In the genomic region with DNA sequence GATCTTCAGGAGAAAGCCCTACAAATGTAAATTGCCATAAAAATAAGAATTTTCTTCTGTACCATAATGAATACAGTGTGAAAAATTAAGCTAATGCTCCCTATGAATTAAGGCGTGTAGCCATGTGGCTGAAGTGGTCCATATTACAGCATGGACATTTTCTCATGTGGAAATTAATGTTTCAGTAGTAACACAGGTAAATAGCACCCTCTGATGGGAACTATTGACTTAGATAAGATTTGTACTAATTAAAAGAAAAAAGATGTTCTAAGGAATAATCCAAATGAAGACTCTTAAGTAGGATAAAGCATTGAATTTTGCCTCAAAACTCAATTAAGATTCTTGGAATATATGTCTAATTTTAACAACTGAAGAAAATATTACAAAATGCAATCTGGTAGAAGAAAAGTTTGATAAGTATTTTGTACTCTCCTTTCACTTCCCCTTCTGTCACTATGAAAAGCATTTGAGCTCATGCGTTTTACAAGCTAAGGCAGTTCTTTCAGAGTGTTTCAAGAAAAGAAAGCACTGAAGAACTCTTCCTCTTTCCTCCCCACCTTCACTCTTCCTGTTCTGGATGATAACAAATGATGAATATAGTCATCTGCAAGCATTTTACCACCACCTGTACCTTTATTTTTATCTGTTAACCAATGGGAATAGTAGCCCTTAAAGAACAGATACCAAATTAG, we compare ENCODE assay signal across 8 cellular contexts. TPM values are rescaled to one million over a fixed set of nuclear protein-coding genes. Genes with fewer than 3 reads are reported as not detected.
A peak's percentile ranks its signal among the peaks of the same experiment; 100 is the strongest.
DNase-seq lines count a peak whose midpoint lies in the region; ATAC-seq and TF ChIP-seq lines count a peak whose summit lies in the region.
"Had no signal": no experiment of that assay in that cellular context is flagged by ENCODE, and none has a peak within 500 bp of the region (broad histone marks: within the 10 kb centered on the region; RNA-seq: fewer than 3 reads in every experiment).

No MANE protein-coding gene starts in this region.

- H3K27me3 Mint-ChIP-seq in progenitor cell of endocrine pancreas = no peaks in the 10 kb centered on the region

- H3K36me3 Mint-ChIP-seq in progenitor cell of endocrine pancreas (ENCODE audit: insufficient read depth) = no peaks in the 10 kb centered on the region
- H3K36me3 Mint-ChIP-seq: activated CD4-positive, alpha-beta memory T cell treated with anti-CD3 and anti-CD28 coated beads for 36 hours had no signal

- no peak overlapping the region for H3K4me3 Mint-ChIP-seq in progenitor cell of endocrine pancreas (ENCODE audit: low read depth)
- H3K4me3 Mint-ChIP-seq: activated CD4-positive, alpha-beta memory T cell treated with anti-CD3 and anti-CD28 coated beads for 36 hours had no signal

- no peak for TF ChIP-seq CTCF in progenitor cell of endocrine pancreas (IDR thresholded peaks at IDR 0.05; ENCODE audit: unreplicated experiment)

- peaks cover 9% of the 10 kb centered on the region for H3K9me3 Mint-ChIP-seq in progenitor cell of endocrine pancreas (ENCODE audit: low read depth)
- H3K9me3 Mint-ChIP-seq: activated CD4-positive, alpha-beta memory T cell treated with anti-CD3 and anti-CD28 coated beads for 36 hours had no signal

- DNase-seq in SKM-1 (lab: John Stamatoyannopoulos, UW; ENCODE audit: unreplicated experiment) (peak; percentile 59), renal cortical epithelial cell (ENCODE audit: low read depth) (peak; percentile 1), NCI-H1417 treated with DMSO at 0.1 percent for 48 hours (lab: John Stamatoyannopoulos, UW) (no peak), occipital lobe (lab: John Stamatoyannopoulos, UW) (no peak), progenitor cell of endocrine pancreas (ENCODE audit: low spot score, unreplicated experiment) (no peak)
- DNase-seq: activated CD4-positive, alpha-beta memory T cell treated with anti-CD3 and anti-CD28 coated beads for 36 hours had no signal

- ATAC-seq in GM19397 (IDR thresholded peaks at IDR 0.05; ENCODE audit: unreplicated experiment) = peak; percentile 87
- ATAC-seq in HG03097 (IDR thresholded peaks at IDR 0.05; ENCODE audit: low FRiP score, unreplicated experiment) = peak; percentile 92

- no peaks in the 10 kb centered on the region for H3K4me1 Mint-ChIP-seq in progenitor cell of endocrine pancreas (ENCODE audit: low read depth)

- H3K27ac Mint-ChIP-seq in progenitor cell of endocrine pancreas = no peak overlapping the region
- H3K27ac Mint-ChIP-seq: activated CD4-positive, alpha-beta memory T cell treated with anti-CD3 and anti-CD28 coated beads for 36 hours had no signal

RNA-seq across cellular contexts. Expression of gene OR8D2, which starts 9.9 kb away (rescaled TPM):
- not detected in 2 replicates for total RNA-seq in renal cortical epithelial cell
- not detected for total RNA-seq in occipital lobe
- not detected in 2 replicates for total RNA-seq in progenitor cell of endocrine pancreas
- total RNA-seq: activated CD4-positive, alpha-beta memory T cell treated with anti-CD3 and anti-CD28 coated beads for 36 hours had no signal

RNA-seq across cellular contexts. Expression of gene OR8D1, which starts 16.2 kb away (rescaled TPM):
- total RNA-seq in renal cortical epithelial cell (not detected in 2 replicates), occipital lobe (not detected), progenitor cell of endocrine pancreas (not detected in 2 replicates)
- total RNA-seq: activated CD4-positive, alpha-beta memory T cell treated with anti-CD3 and anti-CD28 coated beads for 36 hours had no signal

RNA-seq across cellular contexts. Expression of gene OR8B2, which starts 54.4 kb away (rescaled TPM):
- not detected in 2 replicates for total RNA-seq in renal cortical epithelial cell
- total RNA-seq in occipital lobe = not detected
- total RNA-seq in progenitor cell of endocrine pancreas = not detected in 2 replicates
- total RNA-seq: activated CD4-positive, alpha-beta memory T cell treated with anti-CD3 and anti-CD28 coated beads for 36 hours had no signal

Comparison
In these comparisons a context has a peak if more than half of its experiments do, and no peak if none do; other contexts are left out.
1. DNase-seq: peak in SKM-1 (single experiment) and renal cortical epithelial cell (single experiment); none in NCI-H1417 treated with DMSO at 0.1 percent for 48 hours (single experiment), occipital lobe (single experiment) and progenitor cell of endocrine pancreas (single experiment).